ENCODE assay signal across 9 cellular contexts in the genomic region with DNA sequence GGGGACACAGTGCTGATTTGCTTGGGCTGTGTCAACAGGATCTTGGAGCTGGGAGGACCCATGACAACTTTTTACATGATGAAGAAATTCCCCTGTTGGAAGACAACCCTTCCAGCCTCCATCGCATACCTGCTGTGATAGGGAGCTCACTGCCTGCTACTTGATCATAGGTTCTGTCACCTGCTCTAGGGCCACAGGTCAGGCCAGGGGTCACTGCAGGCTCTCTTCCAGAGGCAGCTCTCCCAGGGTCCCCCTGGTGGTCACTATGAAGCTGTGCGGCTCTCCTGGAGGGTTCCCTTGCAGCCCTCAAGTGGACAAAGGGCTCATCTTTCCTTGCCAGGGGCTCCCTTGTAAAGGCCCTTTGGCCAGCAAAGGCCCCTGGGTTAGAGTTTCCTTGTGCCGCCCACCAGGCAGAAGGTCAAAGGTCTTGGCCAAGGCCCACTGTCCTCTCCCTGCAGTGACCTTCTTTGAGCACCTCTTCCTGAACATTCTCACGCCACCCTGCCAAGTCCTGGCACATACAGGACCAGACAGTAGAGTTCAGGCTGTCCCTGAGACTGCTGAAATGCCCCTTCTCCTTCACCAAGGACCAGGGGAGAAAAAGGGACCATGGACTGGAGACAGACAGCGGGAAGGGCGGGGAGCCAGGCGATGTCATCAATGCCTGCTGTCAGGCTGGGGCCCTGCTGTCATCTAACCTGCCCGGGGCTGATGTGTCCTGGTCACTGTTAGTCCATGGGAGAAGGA.
DNase-seq lines count a peak whose midpoint lies in the region; ATAC-seq and TF ChIP-seq lines count a peak whose summit lies in the region.
"Had no signal": no experiment of that assay in that cellular context is flagged by ENCODE, and none has a peak within 500 bp of the region (broad histone marks: within the 10 kb centered on the region; RNA-seq: fewer than 3 reads in every experiment).

No MANE protein-coding gene starts in this region.

- POLR2A ChIA-PET in RWPE1 (lab: Yijun Ruan, JAX; ENCODE audit: low non-redundant PET): no interaction called here

- ATAC-seq in HG02759 (IDR thresholded peaks at IDR 0.05; ENCODE audit: unreplicated experiment): peak; percentile 71
- no peak for ATAC-seq in HG03432 (IDR thresholded peaks at IDR 0.05; ENCODE audit: unreplicated experiment)
- ATAC-seq in HG03025 (IDR thresholded peaks at IDR 0.05; ENCODE audit: low FRiP score, unreplicated experiment): no peak

- H3K27ac Mint-ChIP-seq in nephron: no peak overlapping the region
- H3K27ac Mint-ChIP-seq: CD4-positive, alpha-beta T cell had no signal

- H3K27ac ChIP-seq in RWPE1 (no peak overlapping the region), esophagus muscularis mucosa (replicated peaks in 1 of 4) (no peak overlapping the region)

- no peak for TF ChIP-seq EP300 in esophagus muscularis mucosa (IDR thresholded peaks at IDR 0.05)

- WGBS in esophagus muscularis mucosa: 86% methylated on average over 6 of the region's 8 CpGs

- peaks cover 0 to 5% (median 2%) of the 10 kb centered on the region in 4 donors for H3K4me1 ChIP-seq in esophagus muscularis mucosa

- TF ChIP-seq CTCF in RWPE1 (conservative IDR thresholded peaks at IDR 0.05; ENCODE audit: low read depth): peak; percentile 38; the same call in 1 of the 2 replicates
- peak; percentile 57 to 70 (median 58) for TF ChIP-seq CTCF in esophagus muscularis mucosa (IDR thresholded peaks at IDR 0.05)
- peak; percentile 50 to 77 (median 64) for TF ChIP-seq CTCF in nephron (IDR thresholded peaks at IDR 0.05; ENCODE audit: unreplicated experiment in 3 of 3)

- H3K36me3 ChIP-seq in esophagus muscularis mucosa: no peaks in the 10 kb centered on the region

- H3K9me3 Mint-ChIP-seq in nephron: no peaks in the 10 kb centered on the region
- H3K9me3 Mint-ChIP-seq: CD4-positive, alpha-beta T cell had no signal

- H3K27me3 ChIP-seq in esophagus muscularis mucosa: no peaks in the 10 kb centered on the region

- no peaks in the 10 kb centered on the region for H3K36me3 Mint-ChIP-seq in nephron (ENCODE audit: low read depth)

- H3K4me3 ChIP-seq in esophagus muscularis mucosa: no peak overlapping the region

- H3K27me3 Mint-ChIP-seq in nephron (ENCODE audit: low read depth): peaks cover 57% of the 10 kb centered on the region

- CTCF ChIA-PET in RWPE1 (lab: Yijun Ruan, JAX): interaction anchor here (0.5 to 2.1 kb wide), 11 partner anchors 12 to 252 kb away, joined by 3 to 7 read pairs (median 3); no protein-coding TSS in a partner anchor

- intact Hi-C loops in esophagus muscularis mucosa (cut with DNase I): loop anchor here (5.0 kb wide), 2 partner anchors 191 to 251 kb away; no protein-coding TSS in a partner anchor

- H3K4me1 Mint-ChIP-seq in nephron: peaks cover 57% of the 10 kb centered on the region

- no peaks in the 10 kb centered on the region for H3K9me3 ChIP-seq in esophagus muscularis mucosa

- H3K4me3 Mint-ChIP-seq in nephron: no peak overlapping the region
- H3K4me3 Mint-ChIP-seq: CD4-positive, alpha-beta T cell had no signal

- TF ChIP-seq POLR2A in esophagus muscularis mucosa (IDR thresholded peaks at IDR 0.05; ENCODE audit: low read depth): no peak

- peak; percentile 20 for DNase-seq in NCI-H510A treated with DMSO at 0.1 percent for 48 hours (lab: John Stamatoyannopoulos, UW)
- no peak for DNase-seq in NCI-H510A (lab: John Stamatoyannopoulos, UW)
- DNase-seq in RWPE1 (ENCODE audit: low spot score): peak; percentile 45
- DNase-seq in esophagus muscularis mucosa (ENCODE audit: extremely low spot score): no peak

Comparison
In these comparisons a context has a peak if more than half of its experiments do, and no peak if none do; other contexts are left out.
1. DNase-seq: peak in NCI-H510A treated with DMSO at 0.1 percent for 48 hours (single experiment) and RWPE1 (single experiment); none in NCI-H510A (single experiment) and esophagus muscularis mucosa (single experiment).
2. Peak in every context shown above with its lines, with median percentiles within 50 percentile points of each other: CTCF ChIP-seq.